In genomic region chr20:34516874-34517542, GRCh38 we compare ENCODE assay signal across 8 cellular contexts. TPM values are rescaled to one million over a fixed set of nuclear protein-coding genes. Genes with fewer than 3 reads are reported as not detected.
A peak's percentile ranks its signal among the peaks of the same experiment; 100 is the strongest.
DNase-seq lines count a peak whose midpoint lies in the region; ATAC-seq and TF ChIP-seq lines count a peak whose summit lies in the region.

No MANE protein-coding gene starts in this region.

- no peak for TF ChIP-seq POLR2A in HCT116 (IDR thresholded peaks at IDR 0.05; ENCODE audit: borderline replicate concordance, extremely low read depth, insufficient read depth, insufficient read length)
- TF ChIP-seq POLR2A in Peyer's patch (IDR thresholded peaks at IDR 0.05): no peak
- TF ChIP-seq POLR2A in breast epithelium (IDR thresholded peaks at IDR 0.05): no peak

- no peak for TF ChIP-seq RAD21 in HCT116 (IDR thresholded peaks at IDR 0.05; ENCODE audit: low read depth)

- H3K9me3 Mint-ChIP-seq in Caco-2 (ENCODE audit: unreplicated experiment): no peaks in the 10 kb centered on the region

- peak overlapping the region; percentile 74 for H3K9ac ChIP-seq in HCT116 (ENCODE audit: low read length)

- H3K27ac Mint-ChIP-seq in Caco-2 (ENCODE audit: unreplicated experiment): peak overlapping the region; percentile 91

- H3K27ac ChIP-seq in HCT116 (ENCODE audit: low read depth, low read length) (peak overlapping the region; percentile 79), Peyer's patch (peak overlapping the region; percentile 85 to 93 (median 90)), breast epithelium (peak overlapping the region; percentile 96 to 97)

- no peaks in the 10 kb centered on the region for H4K20me1 ChIP-seq in HCT116 (ENCODE audit: insufficient read depth)

- no TSS peak for BruUV-seq in Caco-2 (replicated peaks; lab: Mats Ljungman, UMichigan)
- BruUV-seq in HCT116 (replicated peaks; lab: Mats Ljungman, UMichigan): no TSS peak

- H3K27me3 Mint-ChIP-seq in Caco-2 (ENCODE audit: insufficient read depth, unreplicated experiment): no peaks in the 10 kb centered on the region

- RAD21 ChIA-PET in HCT116 (lab: Charles Lee; ENCODE audit: low non-redundant PET in 1 of 2, low total read pairs in 2 of 2, uncharacterized antibody in 2 of 2, unreplicated experiment in 2 of 2): interaction anchor here in 1 of 2 experiments (3.2 kb wide), 1 partner anchor 204 kb away, joined by 20 read pairs; no protein-coding TSS in a partner anchor

- H3K36me3 ChIP-seq in Caco-2 (ENCODE audit: control insufficient read depth, insufficient read depth, low read length): no peaks in the 10 kb centered on the region
- peaks cover 0 to 2% of the 10 kb centered on the region in 2 experiments; a peak in 1 of 4 replicates for H3K36me3 ChIP-seq in HCT116 (ENCODE audit: control insufficient read depth in 1 of 2, insufficient read depth in 2 of 2, low read length in 2 of 2)
- peaks cover 0 to 17% (median 0%) of the 10 kb centered on the region in 3 donors for H3K36me3 ChIP-seq in Peyer's patch
- H3K36me3 ChIP-seq in breast epithelium: no peaks in the 10 kb centered on the region

- peaks cover 6% of the 10 kb centered on the region for H3K4me1 ChIP-seq in Caco-2
- peaks cover 4 to 7% of the 10 kb centered on the region in 2 experiments; a peak in 3 of 4 replicates for H3K4me1 ChIP-seq in HCT116 (ENCODE audit: control insufficient read depth in 1 of 2, insufficient read depth in 2 of 2, low read length in 2 of 2)
- H3K4me1 ChIP-seq in Peyer's patch: peaks cover 0 to 30% (median 2%) of the 10 kb centered on the region in 4 donors
- peaks cover 0 to 4% of the 10 kb centered on the region in 2 donors for H3K4me1 ChIP-seq in breast epithelium

- H3K4me3 Mint-ChIP-seq in Caco-2 (ENCODE audit: unreplicated experiment): peak overlapping the region; percentile 85

- peak overlapping the region; percentile 76 for H3K4me2 ChIP-seq in HCT116 (ENCODE audit: low read length)

- peak; percentile 49 for ATAC-seq in HCT116
- no peak for ATAC-seq in GM19467 (IDR thresholded peaks at IDR 0.05; ENCODE audit: unreplicated experiment)

- H3K4me3 ChIP-seq in Caco-2 (ENCODE audit: low read depth, low read length) (peak overlapping the region; percentile 52), HCT116 (replicated peaks in 1 of 2; ENCODE audit: low read depth in 1 of 2, low read length in 2 of 2) (peak overlapping the region; percentile 72 to 87), Peyer's patch (peak overlapping the region; percentile 59 to 81 (median 74)), breast epithelium (peak overlapping the region; percentile 82 to 89 (median 83))

- DNase-seq in Caco-2: peak in 1 of 2 experiments; percentile 58
- no peak for DNase-seq in HCT116 (ENCODE audit: low read depth, low spot score)
- DNase-seq in Peyer's patch: peak in 2 of 3 donors; percentile 46 to 61
- no peak for DNase-seq in breast epithelium (ENCODE audit: low spot score in 2 of 2)
- peak; percentile 45 for DNase-seq in kidney tubule cell (ENCODE audit: low spot score)
- peak; percentile 9 to 36 (median 20) for DNase-seq in stimulated activated CD4-positive, alpha-beta T cell treated with anti-CD3 and anti-CD28 coated beads, TNF-alpha, amount 100 ng/mL, for 48 hours (ENCODE audit: low read depth in 3 of 3)
- no peak for DNase-seq in HuH-7 (ENCODE audit: low spot score)

- POLR2A ChIA-PET in Caco-2 (lab: Charles Lee): interaction anchor here (0.7 to 2.5 kb wide), 9 partner anchors 9 to 405 kb away, joined by 3 to 21 read pairs (median 5); partner anchors contain the start of genes AHCY, EIF2S2, ITCH and TP53INP2
- POLR2A ChIA-PET in HCT116 (lab: Charles Lee): interaction anchor here (1.4 to 1.8 kb wide), 4 partner anchors 9 to 214 kb away, joined by 3 to 7 read pairs (median 4); partner anchors contain the start of gene AHCY

- TF ChIP-seq CTCF in Caco-2 (IDR thresholded peaks at IDR 0.05; ENCODE audit: insufficient read depth in 1 of 2, low read depth in 1 of 2, low read length in 1 of 2, severe bottlenecking in 1 of 2, unreplicated experiment in 1 of 2) (no peak), HCT116 (IDR thresholded peaks at IDR 0.05 in 2 of 3, conservative IDR thresholded peaks at IDR 0.05 in 1 of 3; ENCODE audit: borderline replicate concordance in 1 of 3, insufficient read depth in 1 of 3, low read depth in 2 of 3, low read length in 2 of 3) (no peak), Peyer's patch (IDR thresholded peaks at IDR 0.05) (no peak), breast epithelium (IDR thresholded peaks at IDR 0.05) (no peak)

- H3K36me3 Mint-ChIP-seq in Caco-2 (ENCODE audit: insufficient read depth, unreplicated experiment): peaks cover 80% of the 10 kb centered on the region

- H3K4me1 Mint-ChIP-seq in Caco-2 (ENCODE audit: low read depth, unreplicated experiment): peaks cover 22% of the 10 kb centered on the region

- H3K9me3 ChIP-seq in Caco-2 (no peaks in the 10 kb centered on the region), HCT116 (ENCODE audit: control insufficient read depth in 1 of 2, insufficient read depth in 1 of 2, low read depth in 1 of 2, low read length in 2 of 2) (no peaks in the 10 kb centered on the region), Peyer's patch (no peaks in the 10 kb centered on the region), breast epithelium (no peaks in the 10 kb centered on the region)

- H3K9me2 ChIP-seq in HCT116 (ENCODE audit: insufficient read depth): no peaks in the 10 kb centered on the region

- no peaks in the 10 kb centered on the region for H3K27me3 ChIP-seq in Caco-2 (replicated peaks; ENCODE audit: control insufficient read depth, insufficient read depth, low read length)
- no peaks in the 10 kb centered on the region for H3K27me3 ChIP-seq in HCT116 (ENCODE audit: insufficient read depth, low read length)
- no peaks in the 10 kb centered on the region for H3K27me3 ChIP-seq in Peyer's patch
- H3K27me3 ChIP-seq in breast epithelium: no peaks in the 10 kb centered on the region

- no peak overlapping the region for H2AFZ ChIP-seq in HCT116 (ENCODE audit: low read depth, low read length, poor library complexity, severe bottlenecking)

- CTCF ChIA-PET in Caco-2 (lab: Charles Lee) (interaction anchor here (0.6 to 4.4 kb wide), 10 partner anchors 22 to 326 kb away, joined by 3 to 75 read pairs (median 4); no protein-coding TSS in a partner anchor), HCT116 (lab: Charles Lee) (interaction anchor here (0.8 to 2.2 kb wide), 6 partner anchors 8 to 253 kb away, joined by 3 to 21 read pairs (median 4); no protein-coding TSS in a partner anchor)

- intact Hi-C loops in Caco-2 (cut with micrococcal nuclease; ENCODE audit: unreplicated experiment) (loop anchor here (1.0 kb wide), 2 partner anchors 8 to 205 kb away; no protein-coding TSS in a partner anchor), HCT116 (cut with micrococcal nuclease) (no loop called here), breast epithelium (cut with DNase I; ENCODE audit: low total_unique reads) (no loop called here)

- H3K79me2 ChIP-seq in HCT116 (ENCODE audit: insufficient read depth, low read length): peaks cover 56% of the 10 kb centered on the region

TF ChIP-seq in HCT116, 20 proteins besides CTCF, POLR2A, EP300 and RAD21 (continues in another document):
- TF ChIP-seq SRF (IDR thresholded peaks at IDR 0.05; ENCODE audit: low read depth): no peak
- TF ChIP-seq ZBTB33 (IDR thresholded peaks at IDR 0.05; ENCODE audit: extremely low read depth, insufficient replicate concordance, low read length): no peak
- no peak for TF ChIP-seq REST (IDR thresholded peaks at IDR 0.05; ENCODE audit: low read depth)
- TF ChIP-seq SIN3A (IDR thresholded peaks at IDR 0.05; ENCODE audit: low read depth): no peak

RNA-seq across cellular contexts. Expression of gene DYNLRB1, which starts 0.8 kb away (rescaled TPM):
- total RNA-seq in Caco-2 (2022): 357 and 359 TPM in 2 replicates
- 106 TPM for total RNA-seq in HCT116 (2021; ENCODE audit: unreplicated experiment)
- polyA plus RNA-seq in HCT116 (2012): 264 and 265 TPM in 2 replicates
- 100 to 1,000 TPM in 3 of 4 donors, 10 to 100 TPM in 1; 77.6 to 181 (median 135) TPM for total RNA-seq in Peyer's patch
- total RNA-seq in breast epithelium: 10 to 100 TPM; 77.7 to 100.0 (median 98.1) TPM

RNA-seq across cellular contexts. Expression of gene MAP1LC3A, which starts 41.5 kb away (rescaled TPM):
- 0.88 and 0.95 TPM in 2 replicates for total RNA-seq in Caco-2 (2022)
- total RNA-seq in HCT116 (2021; ENCODE audit: unreplicated experiment): not detected
- polyA plus RNA-seq in HCT116 (2012): 0.09 TPM in 1 of 2 replicates, not detected in the other
- 10 to 100 TPM; 32.6 to 82.1 (median 68.6) TPM for total RNA-seq in Peyer's patch
- total RNA-seq in breast epithelium: 10 to 100 TPM; 39.2 to 58.2 (median 51.5) TPM

Comparison
In these comparisons a context has a peak if more than half of its experiments do, and no peak if none do; other contexts are left out.
1. DNase-seq: peak in Peyer's patch (2 of 3), kidney tubule cell (single experiment) and stimulated activated CD4-positive, alpha-beta T cell treated with anti-CD3 and anti-CD28 coated beads, TNF-alpha, amount 100 ng/mL, for 48 hours (3 of 3); none in HCT116 (single experiment), breast epithelium (0 of 2) and HuH-7 (single experiment).
2. RNA of gene MAP1LC3A, which starts 41.5 kb away (total RNA-seq): 32.6 to 82.1 TPM in Peyer's patch and 39.2 to 58.2 TPM in breast epithelium; 0.88 to 0.95 TPM in Caco-2 and not detected in HCT116 (single experiment); every median in the first group is over 10 times any median in the second.
3. Peak in every context shown above with its lines, with median percentiles within 50 percentile points of each other: H3K4me3 ChIP-seq and H3K27ac ChIP-seq.